Comparison of ENCODE assay signal across 1 cellular context in the genomic region with DNA sequence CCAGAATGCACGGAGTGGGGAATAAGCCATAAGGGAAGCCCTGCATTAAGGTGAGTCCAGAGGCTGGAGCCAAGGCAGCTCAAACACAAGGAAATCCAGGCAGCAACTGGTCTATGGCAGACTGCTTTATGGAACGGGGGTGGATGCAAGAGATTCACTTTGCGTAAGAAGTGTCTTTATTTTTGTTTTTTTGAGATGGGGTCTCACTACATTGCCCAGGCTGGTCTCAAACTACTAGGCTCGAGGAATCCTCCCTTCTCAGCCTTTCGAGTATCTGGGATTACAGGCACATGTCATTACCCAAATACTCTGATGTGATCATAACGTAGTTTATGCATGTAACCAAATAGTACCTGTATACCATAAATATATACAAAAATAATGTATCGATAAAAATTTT.
TF ChIP-seq lines count a peak whose summit lies in the region.

No MANE protein-coding gene starts in this region.

TF ChIP-seq in H1, 55 proteins besides CTCF, POLR2A, EP300 and RAD21 (continued from another document):
- TF ChIP-seq, protein P1, sequence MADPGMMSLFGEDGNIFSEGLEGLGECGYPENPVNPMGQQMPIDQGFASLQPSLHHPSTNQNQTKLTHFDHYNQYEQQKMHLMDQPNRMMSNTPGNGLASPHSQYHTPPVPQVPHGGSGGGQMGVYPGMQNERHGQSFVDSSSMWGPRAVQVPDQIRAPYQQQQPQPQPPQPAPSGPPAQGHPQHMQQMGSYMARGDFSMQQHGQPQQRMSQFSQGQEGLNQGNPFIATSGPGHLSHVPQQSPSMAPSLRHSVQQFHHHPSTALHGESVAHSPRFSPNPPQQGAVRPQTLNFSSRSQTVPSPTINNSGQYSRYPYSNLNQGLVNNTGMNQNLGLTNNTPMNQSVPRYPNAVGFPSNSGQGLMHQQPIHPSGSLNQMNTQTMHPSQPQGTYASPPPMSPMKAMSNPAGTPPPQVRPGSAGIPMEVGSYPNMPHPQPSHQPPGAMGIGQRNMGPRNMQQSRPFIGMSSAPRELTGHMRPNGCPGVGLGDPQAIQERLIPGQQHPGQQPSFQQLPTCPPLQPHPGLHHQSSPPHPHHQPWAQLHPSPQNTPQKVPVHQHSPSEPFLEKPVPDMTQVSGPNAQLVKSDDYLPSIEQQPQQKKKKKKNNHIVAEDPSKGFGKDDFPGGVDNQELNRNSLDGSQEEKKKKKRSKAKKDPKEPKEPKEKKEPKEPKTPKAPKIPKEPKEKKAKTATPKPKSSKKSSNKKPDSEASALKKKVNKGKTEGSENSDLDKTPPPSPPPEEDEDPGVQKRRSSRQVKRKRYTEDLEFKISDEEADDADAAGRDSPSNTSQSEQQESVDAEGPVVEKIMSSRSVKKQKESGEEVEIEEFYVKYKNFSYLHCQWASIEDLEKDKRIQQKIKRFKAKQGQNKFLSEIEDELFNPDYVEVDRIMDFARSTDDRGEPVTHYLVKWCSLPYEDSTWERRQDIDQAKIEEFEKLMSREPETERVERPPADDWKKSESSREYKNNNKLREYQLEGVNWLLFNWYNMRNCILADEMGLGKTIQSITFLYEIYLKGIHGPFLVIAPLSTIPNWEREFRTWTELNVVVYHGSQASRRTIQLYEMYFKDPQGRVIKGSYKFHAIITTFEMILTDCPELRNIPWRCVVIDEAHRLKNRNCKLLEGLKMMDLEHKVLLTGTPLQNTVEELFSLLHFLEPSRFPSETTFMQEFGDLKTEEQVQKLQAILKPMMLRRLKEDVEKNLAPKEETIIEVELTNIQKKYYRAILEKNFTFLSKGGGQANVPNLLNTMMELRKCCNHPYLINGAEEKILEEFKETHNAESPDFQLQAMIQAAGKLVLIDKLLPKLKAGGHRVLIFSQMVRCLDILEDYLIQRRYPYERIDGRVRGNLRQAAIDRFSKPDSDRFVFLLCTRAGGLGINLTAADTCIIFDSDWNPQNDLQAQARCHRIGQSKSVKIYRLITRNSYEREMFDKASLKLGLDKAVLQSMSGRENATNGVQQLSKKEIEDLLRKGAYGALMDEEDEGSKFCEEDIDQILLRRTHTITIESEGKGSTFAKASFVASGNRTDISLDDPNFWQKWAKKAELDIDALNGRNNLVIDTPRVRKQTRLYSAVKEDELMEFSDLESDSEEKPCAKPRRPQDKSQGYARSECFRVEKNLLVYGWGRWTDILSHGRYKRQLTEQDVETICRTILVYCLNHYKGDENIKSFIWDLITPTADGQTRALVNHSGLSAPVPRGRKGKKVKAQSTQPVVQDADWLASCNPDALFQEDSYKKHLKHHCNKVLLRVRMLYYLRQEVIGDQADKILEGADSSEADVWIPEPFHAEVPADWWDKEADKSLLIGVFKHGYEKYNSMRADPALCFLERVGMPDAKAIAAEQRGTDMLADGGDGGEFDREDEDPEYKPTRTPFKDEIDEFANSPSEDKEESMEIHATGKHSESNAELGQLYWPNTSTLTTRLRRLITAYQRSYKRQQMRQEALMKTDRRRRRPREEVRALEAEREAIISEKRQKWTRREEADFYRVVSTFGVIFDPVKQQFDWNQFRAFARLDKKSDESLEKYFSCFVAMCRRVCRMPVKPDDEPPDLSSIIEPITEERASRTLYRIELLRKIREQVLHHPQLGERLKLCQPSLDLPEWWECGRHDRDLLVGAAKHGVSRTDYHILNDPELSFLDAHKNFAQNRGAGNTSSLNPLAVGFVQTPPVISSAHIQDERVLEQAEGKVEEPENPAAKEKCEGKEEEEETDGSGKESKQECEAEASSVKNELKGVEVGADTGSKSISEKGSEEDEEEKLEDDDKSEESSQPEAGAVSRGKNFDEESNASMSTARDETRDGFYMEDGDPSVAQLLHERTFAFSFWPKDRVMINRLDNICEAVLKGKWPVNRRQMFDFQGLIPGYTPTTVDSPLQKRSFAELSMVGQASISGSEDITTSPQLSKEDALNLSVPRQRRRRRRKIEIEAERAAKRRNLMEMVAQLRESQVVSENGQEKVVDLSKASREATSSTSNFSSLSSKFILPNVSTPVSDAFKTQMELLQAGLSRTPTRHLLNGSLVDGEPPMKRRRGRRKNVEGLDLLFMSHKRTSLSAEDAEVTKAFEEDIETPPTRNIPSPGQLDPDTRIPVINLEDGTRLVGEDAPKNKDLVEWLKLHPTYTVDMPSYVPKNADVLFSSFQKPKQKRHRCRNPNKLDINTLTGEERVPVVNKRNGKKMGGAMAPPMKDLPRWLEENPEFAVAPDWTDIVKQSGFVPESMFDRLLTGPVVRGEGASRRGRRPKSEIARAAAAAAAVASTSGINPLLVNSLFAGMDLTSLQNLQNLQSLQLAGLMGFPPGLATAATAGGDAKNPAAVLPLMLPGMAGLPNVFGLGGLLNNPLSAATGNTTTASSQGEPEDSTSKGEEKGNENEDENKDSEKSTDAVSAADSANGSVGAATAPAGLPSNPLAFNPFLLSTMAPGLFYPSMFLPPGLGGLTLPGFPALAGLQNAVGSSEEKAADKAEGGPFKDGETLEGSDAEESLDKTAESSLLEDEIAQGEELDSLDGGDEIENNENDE (IDR thresholded peaks at IDR 0.05; ENCODE audit: insufficient replicate concordance, low read length) = no peak
